ENCODE assay signal across 28 cellular contexts in the genomic region with DNA sequence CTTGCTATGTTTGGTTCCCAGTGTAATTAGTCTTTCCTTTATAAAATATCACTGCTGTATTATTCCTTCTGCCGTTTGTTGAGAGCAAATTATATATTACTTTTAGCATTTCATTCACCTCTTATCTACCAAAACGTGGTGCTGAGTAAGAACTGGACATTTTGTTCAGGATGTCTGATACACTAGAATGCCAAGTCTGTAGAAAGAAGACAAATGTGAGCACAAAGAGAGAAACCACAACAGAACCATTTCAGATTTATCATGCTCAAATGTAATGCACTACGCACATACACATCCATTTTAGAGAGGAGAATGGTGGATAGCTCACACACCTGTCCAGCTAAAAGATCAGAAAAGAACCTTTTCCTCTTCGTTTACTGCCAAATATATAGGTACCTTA.
DNase-seq lines count a peak whose midpoint lies in the region; ATAC-seq, FAIRE-seq and TF ChIP-seq lines count a peak whose summit lies in the region.
"Had no signal": no experiment of that assay in that cellular context is flagged by ENCODE, and none has a peak within 500 bp of the region (broad histone marks: within the 10 kb centered on the region; RNA-seq: fewer than 3 reads in every experiment).

No MANE protein-coding gene starts in this region.

- H3K27ac ChIP-seq in cardiac muscle cell: peak overlapping the region; percentile 73
- no peak overlapping the region for H3K27ac ChIP-seq in astrocyte (ENCODE audit: low read depth, low read length)
- no peak overlapping the region for H3K27ac ChIP-seq in brain microvascular endothelial cell
- H3K27ac ChIP-seq: 22Rv1, BLaER1 had no signal

- H3K36me3 ChIP-seq in cardiac muscle cell: no peaks in the 10 kb centered on the region
- no peaks in the 10 kb centered on the region for H3K36me3 ChIP-seq in astrocyte (ENCODE audit: insufficient read depth, low read length)
- no peaks in the 10 kb centered on the region for H3K36me3 ChIP-seq in brain microvascular endothelial cell (replicated peaks)
- H3K36me3 ChIP-seq: BE2C, BLaER1 had no signal

- H3K9me3 ChIP-seq in cardiac muscle cell (ENCODE audit: low read depth) (no peaks in the 10 kb centered on the region), astrocyte (ENCODE audit: insufficient read depth, low read depth, low read length) (no peaks in the 10 kb centered on the region)
- H3K9me3 ChIP-seq: BE2C, BLaER1 had no signal

- H2AFZ ChIP-seq in astrocyte (ENCODE audit: low read depth, low read length): no peak overlapping the region

- TF ChIP-seq CTCF in cardiac muscle cell (IDR thresholded peaks at IDR 0.05; ENCODE audit: low read depth, low read length) (no peak), astrocyte (IDR thresholded peaks at IDR 0.05; ENCODE audit: insufficient read depth, low read depth, low read length) (no peak), fibroblast of the aortic adventitia (IDR thresholded peaks at IDR 0.05; ENCODE audit: insufficient read depth, low read length) (no peak), brain microvascular endothelial cell (IDR thresholded peaks at IDR 0.05; ENCODE audit: low read depth, low read length, missing control alignments) (no peak)

- no peak overlapping the region for H3K4me3 Mint-ChIP-seq in astrocyte (ENCODE audit: unreplicated experiment)
- H3K4me3 Mint-ChIP-seq: CD14-positive monocyte; CD4-positive, CD25-positive, alpha-beta regulatory T cell; CD8-positive, alpha-beta memory T cell had no signal

- no peaks in the 10 kb centered on the region for H4K20me1 ChIP-seq in astrocyte (ENCODE audit: insufficient read depth, low read length)
- H4K20me1 ChIP-seq: BLaER1 had no signal

- no peak overlapping the region for H3K4me3 ChIP-seq in cardiac muscle cell
- no peak overlapping the region for H3K4me3 ChIP-seq in astrocyte (ENCODE audit: insufficient read depth, low read depth, low read length)
- no peak overlapping the region for H3K4me3 ChIP-seq in fibroblast of the aortic adventitia (ENCODE audit: low read depth, low read length)
- no peak overlapping the region for H3K4me3 ChIP-seq in brain microvascular endothelial cell (ENCODE audit: low read depth, low read length)
- H3K4me3 ChIP-seq: BLaER1, GM12878 had no signal

- FAIRE-seq in astrocyte (lab: Jason Lieb, UNC): no peak
- FAIRE-seq: A204.1, GM12878, GM12892, GM18507 had no signal

- H3K9me3 Mint-ChIP-seq in astrocyte (ENCODE audit: unreplicated experiment): no peaks in the 10 kb centered on the region

- H3K27me3 Mint-ChIP-seq in astrocyte (ENCODE audit: low read depth, unreplicated experiment): no peaks in the 10 kb centered on the region
- H3K27me3 Mint-ChIP-seq: CD4-positive, CD25-positive, alpha-beta regulatory T cell had no signal

- peaks cover 31% of the 10 kb centered on the region for H3K4me1 ChIP-seq in cardiac muscle cell (ENCODE audit: low read depth)
- H3K4me1 ChIP-seq in astrocyte (ENCODE audit: insufficient read depth, low read length): no peaks in the 10 kb centered on the region
- H3K4me1 ChIP-seq: BLaER1 had no signal

- H3K9ac ChIP-seq in astrocyte (ENCODE audit: low read length): no peak overlapping the region
- H3K9ac ChIP-seq: BLaER1 had no signal

- no peaks in the 10 kb centered on the region for H3K79me2 ChIP-seq in astrocyte (ENCODE audit: insufficient read depth, low read length)

- H3K4me2 ChIP-seq in astrocyte (ENCODE audit: low read length): no peak overlapping the region
- H3K4me2 ChIP-seq: BLaER1 had no signal

- DNase-seq in cardiac muscle cell (ENCODE audit: low read depth in 1 of 2, low spot score in 1 of 2): peak in 1 of 2 donors; percentile 13
- no peak for DNase-seq in Right ventricle myocardium inferior (ENCODE audit: missing footprints)
- DNase-seq in OCI-M1 (lab: John Stamatoyannopoulos, UW): peak; percentile 35
- peak; percentile 79 for DNase-seq in astrocyte (ENCODE audit: low read depth)
- DNase-seq in fibroblast of the aortic adventitia (ENCODE audit: low read depth): peak; percentile 21
- no peak for DNase-seq in pons (ENCODE audit: low spot score)
- no peak for DNase-seq in LoVo (ENCODE audit: low spot score)
- DNase-seq in brain microvascular endothelial cell: no peak
- DNase-seq: BE2C; C1 segment of cervical spinal cord; CD4-positive, alpha-beta memory T cell; CD4-positive, CD25-positive, alpha-beta regulatory T cell; CD8-positive, alpha-beta memory T cell; COR-L47; DMS 273 treated with DMSO at 0.1 percent for 48 hours; DMS153; DMS53; DMS79; DND-41; EL; GDM1 had no signal

- H3K27me3 ChIP-seq in cardiac muscle cell (no peaks in the 10 kb centered on the region), astrocyte (ENCODE audit: insufficient read depth, low read length) (no peaks in the 10 kb centered on the region), brain microvascular endothelial cell (replicated peaks) (no peaks in the 10 kb centered on the region)
- H3K27me3 ChIP-seq: BE2C, BLaER1 had no signal

- H3K36me3 Mint-ChIP-seq in astrocyte (ENCODE audit: low read depth, unreplicated experiment): no peaks in the 10 kb centered on the region
- H3K36me3 Mint-ChIP-seq: CD14-positive monocyte; CD4-positive, alpha-beta memory T cell; CD4-positive, CD25-positive, alpha-beta regulatory T cell; CD8-positive, alpha-beta memory T cell had no signal

- ATAC-seq in Right ventricle myocardium inferior: no peak
- ATAC-seq: GM12878 had no signal

- H3K27ac Mint-ChIP-seq in astrocyte (ENCODE audit: unreplicated experiment): no peak overlapping the region
- H3K27ac Mint-ChIP-seq: CD14-positive monocyte; CD4-positive, alpha-beta memory T cell; CD4-positive, CD25-positive, alpha-beta regulatory T cell; CD8-positive, alpha-beta memory T cell had no signal

- no peaks in the 10 kb centered on the region for H3K4me1 Mint-ChIP-seq in astrocyte (ENCODE audit: low read depth, unreplicated experiment)
- H3K4me1 Mint-ChIP-seq: CD14-positive monocyte; CD4-positive, alpha-beta memory T cell; CD4-positive, CD25-positive, alpha-beta regulatory T cell; CD8-positive, alpha-beta memory T cell had no signal

- in situ Hi-C loops in brain microvascular endothelial cell (cut with HindIII; ENCODE audit: low pct_ligation_motif_present, low sequenced_read_pairs): no loop called here

- intact Hi-C loops in Right ventricle myocardium inferior (cut with DNase I): no loop called here

Comparison
In these comparisons a context has a peak if more than half of its experiments do, and no peak if none do; other contexts are left out.
1. DNase-seq: peak in OCI-M1 (single experiment), astrocyte (single experiment) and fibroblast of the aortic adventitia (single experiment); none in Right ventricle myocardium inferior (single experiment), pons (single experiment), LoVo (single experiment) and brain microvascular endothelial cell (single experiment).